Comparison of ENCODE assay signal across 8 cellular contexts in the genomic region with DNA sequence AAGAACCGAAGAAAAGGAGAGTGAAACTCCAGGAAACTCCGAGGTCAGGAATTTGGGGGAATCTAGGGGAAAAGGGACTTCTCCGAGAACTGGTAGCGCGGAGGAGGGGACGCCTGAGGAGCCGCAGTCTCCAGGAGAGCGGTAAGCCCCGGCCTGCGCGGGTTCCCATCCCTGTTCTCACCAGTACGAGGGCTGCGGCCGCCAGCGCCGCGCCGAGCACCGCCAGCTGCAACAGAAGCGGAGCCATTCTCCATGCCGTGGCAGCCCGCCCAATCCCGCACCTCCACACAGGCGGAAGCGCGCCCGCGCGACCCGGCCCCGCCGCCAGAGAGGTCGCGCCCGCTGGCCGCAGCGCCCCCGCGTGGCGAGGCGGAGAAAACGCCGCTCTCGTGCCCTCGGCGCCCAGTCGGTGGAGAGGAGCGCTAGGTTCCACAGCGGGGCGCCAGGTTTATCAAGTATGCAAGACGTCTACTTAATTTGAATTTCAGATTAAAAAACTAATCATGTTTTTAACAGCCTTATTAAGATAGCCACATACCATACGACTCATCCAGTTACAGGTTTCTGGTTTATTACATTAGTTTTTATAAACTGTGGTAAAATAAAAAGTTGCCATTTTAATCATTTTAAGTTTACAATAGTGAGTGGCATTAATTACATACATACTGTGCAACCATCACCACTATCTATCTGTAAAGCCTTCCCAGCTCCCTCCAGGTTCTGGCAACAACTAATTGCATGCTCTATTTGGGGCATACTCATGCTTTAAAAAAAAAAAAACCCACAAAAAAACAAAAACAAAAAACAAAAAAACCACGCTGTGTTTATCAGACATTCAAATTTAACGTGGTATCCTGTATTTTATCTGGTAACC.
DNase-seq lines count a peak whose midpoint lies in the region; ATAC-seq and TF ChIP-seq lines count a peak whose summit lies in the region.

A gene with protein sequence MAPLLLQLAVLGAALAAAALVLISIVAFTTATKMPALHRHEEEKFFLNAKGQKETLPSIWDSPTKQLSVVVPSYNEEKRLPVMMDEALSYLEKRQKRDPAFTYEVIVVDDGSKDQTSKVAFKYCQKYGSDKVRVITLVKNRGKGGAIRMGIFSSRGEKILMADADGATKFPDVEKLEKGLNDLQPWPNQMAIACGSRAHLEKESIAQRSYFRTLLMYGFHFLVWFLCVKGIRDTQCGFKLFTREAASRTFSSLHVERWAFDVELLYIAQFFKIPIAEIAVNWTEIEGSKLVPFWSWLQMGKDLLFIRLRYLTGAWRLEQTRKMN (minus strand): TSS at position 287 of the 874 bp plus-strand sequence. CDS start 40 bp downstream, at position 247.

- peak; percentile 60 for TF ChIP-seq CTCF in AG10803 (conservative IDR thresholded peaks at IDR 0.05; ENCODE audit: low read length)

- peak; percentile 63 for ATAC-seq in GM19023 (IDR thresholded peaks at IDR 0.05; ENCODE audit: unreplicated experiment)
- peak; percentile 74 for ATAC-seq in HG03196 (IDR thresholded peaks at IDR 0.05; ENCODE audit: unreplicated experiment)

- DNase-seq in AG10803 (ENCODE audit: low read depth) (peak; percentile 87), NCI-H446 (lab: John Stamatoyannopoulos, UW) (peak; percentile 82 to 91), islet precursor cell (peak; percentile 96)
- DNase-seq in activated CD4-positive, CD25-positive, alpha-beta regulatory T cell treated with anti-CD3 and anti-CD28 coated beads, Interleukin-2, amount 50 U/mL, for 16 hours (ENCODE audit: low read depth, low spot score) = peak; percentile 88
- DNase-seq in central memory CD4-positive, alpha-beta T cell = peak; percentile 95
- peak; percentile 84 to 86 (median 85) for DNase-seq in stimulated activated CD4-positive, alpha-beta T cell treated with anti-CD3 and anti-CD28 coated beads, Interleukin-12 subunit alpha, Interleukin-12 subunit beta, amount 100 ng/mL, for 48 hours (ENCODE audit: low read depth in 2 of 3, low spot score in 1 of 3)

- peak within 1 kb of the TSS; percentile 90 for H3K4me3 ChIP-seq in AG10803 (ENCODE audit: low read length)

Comparison
In these comparisons a context has a peak if more than half of its experiments do, and no peak if none do; other contexts are left out.
1. Peak in every context shown above with its lines: DNase-seq, ATAC-seq and H3K4me3 ChIP-seq.